12 cellular contexts compared by ENCODE assay signal in genomic region chr15:40040293-40040635, GRCh38. TPM values are rescaled to one million over a fixed set of nuclear protein-coding genes. Genes with fewer than 3 reads are reported as not detected.
DNase-seq lines count a peak whose midpoint lies in the region; ATAC-seq and TF ChIP-seq lines count a peak whose summit lies in the region.
"Had no signal": no experiment of that assay in that cellular context is flagged by ENCODE, and none has a peak within 500 bp of the region (broad histone marks: within the 10 kb centered on the region; RNA-seq: fewer than 3 reads in every experiment).

No MANE protein-coding gene starts in this region.

- peaks cover 5% of the 10 kb centered on the region for H3F3A ChIP-seq in GM23248 (ENCODE audit: insufficient read depth)

- DNase-seq in GM23248, result no peak
- no peak for DNase-seq in mesenchymal stem cell
- DNase-seq in GM19238 (ENCODE audit: insufficient read length, low spot score), result no peak
- no peak for DNase-seq in ovary
- DNase-seq in cerebellar nuclear complex (lab: John Stamatoyannopoulos, UW), result no peak
- DNase-seq: effector CD8-positive, alpha-beta T cell; kidney glomerular epithelial cell; NCI-H1092 had no signal

- H3K4me1 Mint-ChIP-seq in activated naive CD8-positive, alpha-beta T cell (ENCODE audit: low read depth), result peaks cover 54% of the 10 kb centered on the region

- in situ Hi-C loops in GM23248 (cut with MboI), result loop anchor here (10.0 kb wide), 2 partner anchors 175 to 235 kb away; no protein-coding TSS in a partner anchor

- peak overlapping the region; percentile 89 for H3K27ac Mint-ChIP-seq in activated naive CD8-positive, alpha-beta T cell

- peaks cover 19% of the 10 kb centered on the region for H3K36me3 ChIP-seq in ACC112 (ENCODE audit: insufficient read depth, low read length)
- H3K36me3 ChIP-seq in GM23248 (ENCODE audit: low read depth), result peaks cover 21% of the 10 kb centered on the region
- peaks cover under 1 to 29% of the 10 kb centered on the region in 2 experiments for H3K36me3 ChIP-seq in mesenchymal stem cell (ENCODE audit: control insufficient read depth in 1 of 2, insufficient read depth in 2 of 2, low read depth in 1 of 2, low read length in 2 of 2)
- no peaks in the 10 kb centered on the region for H3K36me3 ChIP-seq in ovary

- H3K79me1 ChIP-seq in mesenchymal stem cell (replicated peaks; ENCODE audit: low read length, poor library complexity, severe bottlenecking), result peaks cover 5% of the 10 kb centered on the region

- H3K4me1 ChIP-seq in ACC112 (ENCODE audit: control insufficient read depth, insufficient read depth, low read length, unreplicated experiment) (peaks cover 27% of the 10 kb centered on the region), GM23248 (ENCODE audit: insufficient read depth) (peaks cover 10% of the 10 kb centered on the region), mesenchymal stem cell (ENCODE audit: control insufficient read depth, insufficient read depth, low read depth, low read length) (peaks cover 5% of the 10 kb centered on the region), ovary (ENCODE audit: insufficient read depth) (peaks cover 3% of the 10 kb centered on the region)

- intact Hi-C loops in ovary (cut with DNase I), result loop anchor here in 3 of 4 donors (10.0 kb wide), 3 partner anchors 125 to 385 kb away; partner anchors contain the start of gene BUB1B (in 1 of the 3)

- H2BK15ac ChIP-seq in mesenchymal stem cell (ENCODE audit: low read depth, poor library complexity, severe bottlenecking), result no peak overlapping the region

- H3K14ac ChIP-seq in mesenchymal stem cell (ENCODE audit: low read length in 2 of 2), result no peak overlapping the region

- ATAC-seq in HG03139 (IDR thresholded peaks at IDR 0.05; ENCODE audit: unreplicated experiment), result no peak

- peaks cover 41% of the 10 kb centered on the region for H3K79me2 ChIP-seq in ACC112 (ENCODE audit: control insufficient read depth, insufficient read depth, low read length, unreplicated experiment)
- peaks cover 40% of the 10 kb centered on the region for H3K79me2 ChIP-seq in GM23248 (ENCODE audit: insufficient read depth)

- H3K4ac ChIP-seq in mesenchymal stem cell (ENCODE audit: low read depth in 1 of 2, low read length in 2 of 2), result no peak overlapping the region

- H3K9me3 ChIP-seq in GM23248 (ENCODE audit: low read depth) (no peaks in the 10 kb centered on the region), mesenchymal stem cell (ENCODE audit: control insufficient read depth, low read length) (no peaks in the 10 kb centered on the region), ovary (no peaks in the 10 kb centered on the region)
- H3K9me3 ChIP-seq: tibial artery had no signal

- H3K18ac ChIP-seq in mesenchymal stem cell (ENCODE audit: low read depth in 1 of 2, low read length in 2 of 2), result no peak overlapping the region

- no peak for TF ChIP-seq POLR2A in ovary (IDR thresholded peaks at IDR 0.05)

- no peak overlapping the region for H4K8ac ChIP-seq in mesenchymal stem cell (ENCODE audit: low read length)

- no peak for TF ChIP-seq CTCF in ovary (IDR thresholded peaks at IDR 0.05)

- H2AFZ ChIP-seq in ACC112 (ENCODE audit: low read length, unreplicated experiment) (no peak overlapping the region), GM23248 (0 out of 2 replicates have a peak overlapping the region, but pooled peaks have one; percentile 99), mesenchymal stem cell (ENCODE audit: low read depth, low read length) (no peak overlapping the region)

- H2BK12ac ChIP-seq in mesenchymal stem cell (ENCODE audit: low read length in 2 of 2), result no peak overlapping the region

- no peak overlapping the region for H3K27ac ChIP-seq in ACC112 (ENCODE audit: low read depth, low read length)
- no peak overlapping the region for H3K27ac ChIP-seq in GM23248
- no peak overlapping the region for H3K27ac ChIP-seq in mesenchymal stem cell (ENCODE audit: low read length, poor library complexity, severe bottlenecking)
- no peak overlapping the region for H3K27ac ChIP-seq in ovary

- H3K9me3 Mint-ChIP-seq in activated naive CD8-positive, alpha-beta T cell (ENCODE audit: low read depth), result no peaks in the 10 kb centered on the region

- no peak overlapping the region for H4K91ac ChIP-seq in mesenchymal stem cell (ENCODE audit: low read length)

- H3K9me2 ChIP-seq in GM23248 (ENCODE audit: insufficient read depth), result no peaks in the 10 kb centered on the region

- peaks cover 10% of the 10 kb centered on the region for H3K36me3 Mint-ChIP-seq in activated naive CD8-positive, alpha-beta T cell

- H3K4me2 ChIP-seq in GM23248 (ENCODE audit: unreplicated experiment) (peak overlapping the region; percentile 97), mesenchymal stem cell (ENCODE audit: low read length, poor library complexity, severe bottlenecking) (no peak overlapping the region)

- H3K9ac ChIP-seq in GM23248, result peak overlapping the region; percentile 98; the same call in 1 of the 2 replicates
- H3K9ac ChIP-seq in mesenchymal stem cell (ENCODE audit: low read length), result peak overlapping the region; percentile 55

- TF ChIP-seq EP300 in ovary (IDR thresholded peaks at IDR 0.05), result no peak

- no peaks in the 10 kb centered on the region for H4K20me1 ChIP-seq in GM23248 (ENCODE audit: insufficient read depth)

- peak overlapping the region; percentile 99 for H3K4me3 Mint-ChIP-seq in activated naive CD8-positive, alpha-beta T cell

- no peak overlapping the region for H2BK5ac ChIP-seq in mesenchymal stem cell (ENCODE audit: low read depth, low read length, poor library complexity, severe bottlenecking)

- H3K27me3 ChIP-seq in ACC112 (ENCODE audit: insufficient read depth, low read length) (no peaks in the 10 kb centered on the region), GM23248 (replicated peaks; ENCODE audit: insufficient read depth) (no peaks in the 10 kb centered on the region), mesenchymal stem cell (ENCODE audit: control insufficient read depth in 1 of 2, insufficient read depth in 1 of 2, low read length in 2 of 2) (no peaks in the 10 kb centered on the region), ovary (no peaks in the 10 kb centered on the region)
- H3K27me3 ChIP-seq: tibial artery had no signal

- no peaks in the 10 kb centered on the region for H3K27me3 Mint-ChIP-seq in activated naive CD8-positive, alpha-beta T cell

- no peak overlapping the region for H2BK120ac ChIP-seq in mesenchymal stem cell (ENCODE audit: low read depth, low read length)

- H3K23ac ChIP-seq in mesenchymal stem cell (ENCODE audit: low read length in 2 of 2), result peak overlapping the region in 1 of 2 experiments; percentile 67

- H3K4me3 ChIP-seq in ACC112 (ENCODE audit: low read depth, low read length) (peak overlapping the region; percentile 85), GM23248 (peak overlapping the region; percentile 99; the same call in 1 of the 2 replicates), mesenchymal stem cell (ENCODE audit: insufficient read depth in 1 of 2, low read depth in 1 of 2, low read length in 2 of 2) (peak overlapping the region in 1 of 2 experiments; percentile 99), ovary (no peak overlapping the region)

- peak overlapping the region; percentile 50 for H2AK5ac ChIP-seq in mesenchymal stem cell (ENCODE audit: low read length, severe bottlenecking)

- WGBS in GM23248 (ENCODE audit: low coverage in 1 of 2, low lambda C conversion rate in 2 of 2, missing lambda C conversion rate in 2 of 2), 2 experiments, result 82 to 88% methylated on average over 6 of the region's 6 CpGs
- 90% methylated on average over 5 of the region's 6 CpGs for WGBS in mesenchymal stem cell
- 80 to 81% (median 81%) methylated on average over 6 of the region's 6 CpGs for WGBS in ovary, 3 donors

RNA-seq across cellular contexts. Expression of gene SRP14, which starts 1.3 kb away (rescaled TPM):
- 257 and 282 TPM in 2 replicates for total RNA-seq in GM23248 (2014; rRNA removed; shearing (Covaris generic))
- polyA plus RNA-seq in GM23248 (2016; fragmentation: Nextera tagmentation; extraction: Ambion mirVana), result 789 and 796 TPM in 2 replicates
- 684 TPM for polyA plus RNA-seq in mesenchymal stem cell (2013, experiment 1 of 2)
- polyA plus RNA-seq in mesenchymal stem cell (2013, experiment 2 of 2), result 720 TPM
- 100 to 1,000 TPM; 155 to 226 (median 205) TPM for total RNA-seq in ovary
- 100 to 1,000 TPM; 444 to 451 TPM for polyA plus RNA-seq in ovary
